ENCODE assay signal across 15 cellular contexts in genomic region chr19:47803148-47803547, GRCh38. TPM values are rescaled to one million over a fixed set of nuclear protein-coding genes. Genes with fewer than 3 reads are reported as not detected.
"Had no signal": no experiment of that assay in that cellular context is flagged by ENCODE, and none has a peak within 500 bp of the region (broad histone marks: within the 10 kb centered on the region; RNA-seq: fewer than 3 reads in every experiment).

No MANE protein-coding gene starts in this region.

RNA-seq across cellular contexts. Expression of gene TPRX1, which starts 1.2 kb away (rescaled TPM):
- total RNA-seq: stomach, subcutaneous adipose tissue, suprapubic skin, temporal lobe, thoracic aorta, thyroid gland, tibial nerve, transverse colon, upper lobe of left lung, upper lobe of right lung, ureter, urinary bladder, uterus, vagina had no signal
- polyA plus RNA-seq: stomach, thymus, urinary bladder had no signal

RNA-seq across cellular contexts. Expression of gene CRX, which starts 18.6 kb away (rescaled TPM):
- total RNA-seq: stomach, subcutaneous adipose tissue, suprapubic skin, temporal lobe, thoracic aorta, thyroid gland, tibial nerve, transverse colon, upper lobe of left lung, upper lobe of right lung, ureter, urinary bladder, uterus, vagina had no signal
- polyA plus RNA-seq: stomach, urinary bladder had no signal

RNA-seq across cellular contexts. Expression of gene TPRX2, which starts 55.9 kb away (rescaled TPM):
- total RNA-seq: stomach, subcutaneous adipose tissue, suprapubic skin, temporal lobe, thoracic aorta, thyroid gland, tibial nerve, transverse colon, upper lobe of left lung, upper lobe of right lung, ureter, urinary bladder, uterus, vagina had no signal
- polyA plus RNA-seq: stomach, thymus, urinary bladder had no signal
